ENCODE assay signal across 8 cellular contexts in the genomic region with DNA sequence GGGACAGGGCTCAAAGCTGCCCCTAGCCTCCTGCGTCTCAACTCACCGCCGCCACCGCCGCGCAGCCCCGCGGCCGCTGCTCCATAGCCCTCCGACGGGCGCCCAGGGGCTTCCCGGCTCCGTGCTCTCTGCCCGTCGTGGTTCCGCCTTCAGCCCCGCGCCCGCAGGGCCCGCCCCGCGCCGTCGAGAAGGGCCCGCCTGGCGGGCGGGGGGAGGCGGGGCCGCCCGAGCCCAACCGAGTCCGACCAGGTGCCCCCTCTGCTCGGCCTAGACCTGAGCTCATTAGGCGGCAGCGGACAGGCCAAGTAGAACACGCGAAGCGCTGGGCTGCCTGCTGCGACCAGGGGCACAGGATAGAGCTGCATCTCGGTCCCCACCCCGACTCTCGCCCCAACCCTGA. TPM values are rescaled to one million over a fixed set of nuclear protein-coding genes. Genes with fewer than 3 reads are reported as not detected.
DNase-seq lines count a peak whose midpoint lies in the region; ATAC-seq and TF ChIP-seq lines count a peak whose summit lies in the region.

A gene with protein sequence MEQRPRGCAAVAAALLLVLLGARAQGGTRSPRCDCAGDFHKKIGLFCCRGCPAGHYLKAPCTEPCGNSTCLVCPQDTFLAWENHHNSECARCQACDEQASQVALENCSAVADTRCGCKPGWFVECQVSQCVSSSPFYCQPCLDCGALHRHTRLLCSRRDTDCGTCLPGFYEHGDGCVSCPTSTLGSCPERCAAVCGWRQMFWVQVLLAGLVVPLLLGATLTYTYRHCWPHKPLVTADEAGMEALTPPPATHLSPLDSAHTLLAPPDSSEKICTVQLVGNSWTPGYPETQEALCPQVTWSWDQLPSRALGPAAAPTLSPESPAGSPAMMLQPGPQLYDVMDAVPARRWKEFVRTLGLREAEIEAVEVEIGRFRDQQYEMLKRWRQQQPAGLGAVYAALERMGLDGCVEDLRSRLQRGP (minus strand): TSS at position 151 of the 400 bp plus-strand sequence. CDS start 66 bp downstream, at position 85.

- TF ChIP-seq POLR2A in prostate gland (IDR thresholded peaks at IDR 0.05) (no peak), esophagus muscularis mucosa (IDR thresholded peaks at IDR 0.05; ENCODE audit: low read depth) (no peak)

- intact Hi-C loops in dorsolateral prefrontal cortex (cut with DNase I) (no loop called here), prostate gland (cut with DNase I) (no loop called here), esophagus muscularis mucosa (cut with DNase I) (no loop called here)

- H3K27ac ChIP-seq in dorsolateral prefrontal cortex (no peak within 1 kb of the TSS), prostate gland (no peak within 1 kb of the TSS), esophagus muscularis mucosa (replicated peaks in 1 of 4) (no peak within 1 kb of the TSS)

- TF ChIP-seq CTCF in dorsolateral prefrontal cortex (IDR thresholded peaks at IDR 0.05 in 54 of 56, conservative IDR thresholded peaks at IDR 0.05 in 2 of 56; ENCODE audit: low read depth in 1 of 56, partially characterized antibody in 56 of 56) (no peak), prostate gland (IDR thresholded peaks at IDR 0.05) (no peak), esophagus muscularis mucosa (IDR thresholded peaks at IDR 0.05) (no peak)

- H3K4me1 ChIP-seq in prostate gland (replicated peaks) (no peaks in the 10 kb centered on the region), esophagus muscularis mucosa (peaks cover 0 to 10% (median 5%) of the 10 kb centered on the region in 4 donors)

- no peaks in the 10 kb centered on the region for H3K9me3 ChIP-seq in prostate gland
- H3K9me3 ChIP-seq in esophagus muscularis mucosa: no peaks in the 10 kb centered on the region

- peak; percentile 90 for DNase-seq in DMS53 (lab: John Stamatoyannopoulos, UW)
- DNase-seq in activated CD4-positive, alpha-beta T cell treated with anti-CD3 and anti-CD28 coated beads, Interleukin-2, amount 50 U/mL, for 1 hour: peak; percentile 64
- DNase-seq in dorsolateral prefrontal cortex: no peak
- no peak for DNase-seq in prostate gland (ENCODE audit: low spot score)
- DNase-seq in D341Med (ENCODE audit: low spot score): no peak
- DNase-seq in esophagus muscularis mucosa (ENCODE audit: extremely low spot score): no peak

- H3K27me3 ChIP-seq in dorsolateral prefrontal cortex: peaks cover 0 to 19% (median 0%) of the 10 kb centered on the region in 45 donors
- H3K27me3 ChIP-seq in prostate gland (replicated peaks; ENCODE audit: insufficient read depth): no peaks in the 10 kb centered on the region
- H3K27me3 ChIP-seq in esophagus muscularis mucosa: peaks cover 0 to 65% (median 8%) of the 10 kb centered on the region in 4 donors

- H3K4me3 ChIP-seq in dorsolateral prefrontal cortex (no peak within 1 kb of the TSS), prostate gland (no peak within 1 kb of the TSS), esophagus muscularis mucosa (peak within 1 kb of the TSS in 2 of 4 donors; percentile 7 to 27)

- no peak for TF ChIP-seq EP300 in esophagus muscularis mucosa (IDR thresholded peaks at IDR 0.05)

- ATAC-seq in HG03108 (IDR thresholded peaks at IDR 0.05; ENCODE audit: unreplicated experiment) (no peak), HG03432 (IDR thresholded peaks at IDR 0.05; ENCODE audit: unreplicated experiment) (no peak)

- WGBS in prostate gland: 69% methylated on average over 19 of the region's 43 CpGs
- 40% methylated on average over 1 of the region's 43 CpGs for WGBS in esophagus muscularis mucosa

- H3K36me3 ChIP-seq in prostate gland (no peaks in the 10 kb centered on the region), esophagus muscularis mucosa (peaks cover 4 to 75% (median 50%) of the 10 kb centered on the region in 4 donors)

RNA-seq across cellular contexts. Expression of the gene that starts here (rescaled TPM):
- total RNA-seq in dorsolateral prefrontal cortex (100 to 1,000 TPM in 3 of 120 experiments, 10 to 100 TPM in 117; 15.2 to 106 (median 54.0) TPM), prostate gland (10 to 100 TPM; 15.2 to 22.7 TPM), esophagus muscularis mucosa (1 to 10 TPM; 2.5 to 9.1 (median 9.1) TPM)

Comparison
In these comparisons a context has a peak if more than half of its experiments do, and no peak if none do; other contexts are left out.
1. DNase-seq: peak in DMS53 (single experiment) and activated CD4-positive, alpha-beta T cell treated with anti-CD3 and anti-CD28 coated beads, Interleukin-2, amount 50 U/mL, for 1 hour (single experiment); none in dorsolateral prefrontal cortex (0 of 10), prostate gland (single experiment), D341Med (single experiment) and esophagus muscularis mucosa (single experiment).